ENCODE assay signal across 18 cellular contexts in genomic region chr6:24330137-24330732, GRCh38. TPM values are rescaled to one million over a fixed set of nuclear protein-coding genes. Genes with fewer than 3 reads are reported as not detected.
A peak's percentile ranks its signal among the peaks of the same experiment; 100 is the strongest.
DNase-seq lines count a peak whose midpoint lies in the region; ATAC-seq and TF ChIP-seq lines count a peak whose summit lies in the region.
"Had no signal": no experiment of that assay in that cellular context is flagged by ENCODE, and none has a peak within 500 bp of the region (broad histone marks: within the 10 kb centered on the region; RNA-seq: fewer than 3 reads in every experiment).

No MANE protein-coding gene starts in this region.

- peak; percentile 47 for ATAC-seq in body of pancreas
- ATAC-seq: stimulated activated naive B cell treated with anti-CD40 and anti-IgM and Interleukin-4, amounts not matched to agents 10 μg/mL and 1 μg/mL and 100 μg/mL, for 72 hours had no signal

- no peak for TF ChIP-seq EP300 in ovary (IDR thresholded peaks at IDR 0.05)

- no peak overlapping the region for H3K18ac ChIP-seq in mesenchymal stem cell (ENCODE audit: low read depth in 1 of 2, low read length in 2 of 2)

- no peak overlapping the region for H4K91ac ChIP-seq in mesenchymal stem cell (ENCODE audit: low read length)

- H3K4ac ChIP-seq in mesenchymal stem cell (ENCODE audit: low read depth in 1 of 2, low read length in 2 of 2): no peak overlapping the region

- H3K9me3 ChIP-seq in body of pancreas: no peaks in the 10 kb centered on the region
- H3K9me3 ChIP-seq in mesenchymal stem cell (ENCODE audit: control insufficient read depth, low read length): no peaks in the 10 kb centered on the region
- H3K9me3 ChIP-seq in CD8-positive, alpha-beta memory T cell (ENCODE audit: low read length): no peaks in the 10 kb centered on the region
- no peaks in the 10 kb centered on the region for H3K9me3 ChIP-seq in ovary

- H3K27ac Mint-ChIP-seq in CD8-positive, alpha-beta memory T cell: no peak overlapping the region
- H3K27ac Mint-ChIP-seq: stimulated activated naive B cell treated with anti-CD40 and anti-IgM and Interleukin-4, amounts not matched to agents 10 μg/mL and 1 μg/mL and 100 μg/mL, for 72 hours had no signal

- H3K4me1 ChIP-seq in body of pancreas (peaks cover 21% of the 10 kb centered on the region), mesenchymal stem cell (ENCODE audit: control insufficient read depth, insufficient read depth, low read depth, low read length) (peaks cover 3% of the 10 kb centered on the region), ovary (ENCODE audit: insufficient read depth) (no peaks in the 10 kb centered on the region)
- no peaks in the 10 kb centered on the region for H3K4me1 ChIP-seq in CD8-positive, alpha-beta memory T cell (ENCODE audit: insufficient read depth, low read length)

- intact Hi-C loops in body of pancreas (cut with DNase I): no loop called here
- intact Hi-C loops in ovary (cut with DNase I): no loop called here

- in situ Hi-C loops in Caki2 (cut with HindIII; ENCODE audit: low pct_unique_long_range_greater_than_20kb, low sequenced_read_pairs): no loop called here

- TF ChIP-seq POLR2A in body of pancreas (IDR thresholded peaks at IDR 0.05) (no peak), ovary (IDR thresholded peaks at IDR 0.05) (no peak)

- no peaks in the 10 kb centered on the region for H3K9me3 Mint-ChIP-seq in CD8-positive, alpha-beta memory T cell
- H3K9me3 Mint-ChIP-seq: stimulated activated naive B cell treated with anti-CD40 and anti-IgM and Interleukin-4, amounts not matched to agents 10 μg/mL and 1 μg/mL and 100 μg/mL, for 72 hours had no signal

- no peak overlapping the region for H3K4me3 Mint-ChIP-seq in CD8-positive, alpha-beta memory T cell
- H3K4me3 Mint-ChIP-seq: stimulated activated naive B cell treated with anti-CD40 and anti-IgM and Interleukin-4, amounts not matched to agents 10 μg/mL and 1 μg/mL and 100 μg/mL, for 72 hours had no signal

- CTCF ChIA-PET in CD8-positive, alpha-beta memory T cell (lab: Charles Lee): no interaction called here

- no peak overlapping the region for H2AFZ ChIP-seq in mesenchymal stem cell (ENCODE audit: low read depth, low read length)

- no peak overlapping the region for H4K8ac ChIP-seq in mesenchymal stem cell (ENCODE audit: low read length)

- H3K27me3 ChIP-seq in body of pancreas (no peaks in the 10 kb centered on the region), mesenchymal stem cell (ENCODE audit: control insufficient read depth in 1 of 2, insufficient read depth in 1 of 2, low read length in 2 of 2) (no peaks in the 10 kb centered on the region), ovary (no peaks in the 10 kb centered on the region)
- no peaks in the 10 kb centered on the region for H3K27me3 ChIP-seq in CD8-positive, alpha-beta memory T cell (ENCODE audit: insufficient read depth, low read length, poor library complexity, severe bottlenecking)

- H2BK15ac ChIP-seq in mesenchymal stem cell (ENCODE audit: low read depth, poor library complexity, severe bottlenecking): no peak overlapping the region

- H3K36me3 Mint-ChIP-seq in CD8-positive, alpha-beta memory T cell: no peaks in the 10 kb centered on the region
- H3K36me3 Mint-ChIP-seq: stimulated activated naive B cell treated with anti-CD40 and anti-IgM and Interleukin-4, amounts not matched to agents 10 μg/mL and 1 μg/mL and 100 μg/mL, for 72 hours had no signal

- H2BK12ac ChIP-seq in mesenchymal stem cell (ENCODE audit: low read length in 2 of 2): no peak overlapping the region

- no peaks in the 10 kb centered on the region for H3K4me1 Mint-ChIP-seq in CD8-positive, alpha-beta memory T cell
- H3K4me1 Mint-ChIP-seq: stimulated activated naive B cell treated with anti-CD40 and anti-IgM and Interleukin-4, amounts not matched to agents 10 μg/mL and 1 μg/mL and 100 μg/mL, for 72 hours had no signal

- POLR2A ChIA-PET in CD8-positive, alpha-beta memory T cell (lab: Charles Lee): no interaction called here

- no peak overlapping the region for H3K23ac ChIP-seq in mesenchymal stem cell (ENCODE audit: low read length in 2 of 2)

- no peak overlapping the region for H3K9ac ChIP-seq in mesenchymal stem cell (ENCODE audit: low read length)

- TF ChIP-seq CTCF in body of pancreas (IDR thresholded peaks at IDR 0.05) (no peak), ovary (IDR thresholded peaks at IDR 0.05) (no peak)

- peaks cover 6 to 38% of the 10 kb centered on the region in 2 donors for H3K27me3 Mint-ChIP-seq in CD8-positive, alpha-beta memory T cell

- no peak overlapping the region for H3K14ac ChIP-seq in mesenchymal stem cell (ENCODE audit: low read length in 2 of 2)

- no peak overlapping the region for H3K4me3 ChIP-seq in body of pancreas
- H3K4me3 ChIP-seq in mesenchymal stem cell (ENCODE audit: insufficient read depth in 1 of 2, low read depth in 1 of 2, low read length in 2 of 2): no peak overlapping the region
- H3K4me3 ChIP-seq in CD8-positive, alpha-beta memory T cell (ENCODE audit: low read length): no peak overlapping the region
- H3K4me3 ChIP-seq in ovary: no peak overlapping the region
- H3K4me3 ChIP-seq: skin epidermis had no signal

- no peaks in the 10 kb centered on the region for H3K36me3 ChIP-seq in body of pancreas (replicated peaks in 1 of 2; ENCODE audit: insufficient read depth in 1 of 2, low read depth in 2 of 2)
- no peaks in the 10 kb centered on the region for H3K36me3 ChIP-seq in mesenchymal stem cell (ENCODE audit: control insufficient read depth in 1 of 2, insufficient read depth in 2 of 2, low read depth in 1 of 2, low read length in 2 of 2)
- H3K36me3 ChIP-seq in CD8-positive, alpha-beta memory T cell (ENCODE audit: insufficient read depth, low read length): no peaks in the 10 kb centered on the region
- H3K36me3 ChIP-seq in ovary: no peaks in the 10 kb centered on the region
- H3K36me3 ChIP-seq: WERI-Rb-1 had no signal

- H3K4me2 ChIP-seq in mesenchymal stem cell (ENCODE audit: low read length, poor library complexity, severe bottlenecking): no peak overlapping the region

- 46 to 48% methylated on average over 4 of the region's 4 CpGs for WGBS in body of pancreas, 2 donors
- WGBS in mesenchymal stem cell: 58% methylated on average over 4 of the region's 4 CpGs
- WGBS in ovary, 3 donors: 40 to 46% (median 40%) methylated on average over 4 of the region's 4 CpGs

- peak overlapping the region; percentile 80 for H2BK5ac ChIP-seq in mesenchymal stem cell (ENCODE audit: low read depth, low read length, poor library complexity, severe bottlenecking)

- H2AK5ac ChIP-seq in mesenchymal stem cell (ENCODE audit: low read length, severe bottlenecking): peak overlapping the region; percentile 99

- peak overlapping the region in 1 of 4 donors; percentile 42 for H3K27ac ChIP-seq in body of pancreas
- H3K27ac ChIP-seq in mesenchymal stem cell (ENCODE audit: low read length, poor library complexity, severe bottlenecking): peak overlapping the region; percentile 91
- H3K27ac ChIP-seq in CD8-positive, alpha-beta memory T cell (ENCODE audit: low read depth, low read length): no peak overlapping the region
- H3K27ac ChIP-seq in ovary: no peak overlapping the region
- H3K27ac ChIP-seq: skin epidermis, WERI-Rb-1 had no signal

- H3K79me1 ChIP-seq in mesenchymal stem cell (replicated peaks; ENCODE audit: low read length, poor library complexity, severe bottlenecking): peaks cover 8% of the 10 kb centered on the region

- DNase-seq in Caki2 (ENCODE audit: low read depth): peak; percentile 47
- DNase-seq in NCI-H2227 treated with DMSO at 0.1 percent for 48 hours (lab: John Stamatoyannopoulos, UW): peak; percentile 72
- no peak for DNase-seq in body of pancreas
- peak; percentile 30 for DNase-seq in mesenchymal stem cell
- no peak for DNase-seq in GM19240 (ENCODE audit: insufficient read length, low spot score)
- no peak for DNase-seq in KG1 (lab: John Stamatoyannopoulos, UW)
- DNase-seq in CD8-positive, alpha-beta memory T cell: no peak
- DNase-seq in ovary: no peak
- DNase-seq: activated CD8-positive, alpha-beta memory T cell treated with anti-CD3 and anti-CD28 coated beads for 24 hours; activated effector memory CD4-positive, alpha-beta T cell treated with Interleukin-2 at 50 U/mL for 16 hours; DND-41; effector CD8-positive, alpha-beta T cell; foreskin melanocyte; NCI-H345; OCI-M1; stimulated activated naive B cell treated with anti-CD40 and anti-IgM and Interleukin-4, amounts not matched to agents 10 μg/mL and 1 μg/mL and 100 μg/mL, for 72 hours; WERI-Rb-1 had no signal

- no peak overlapping the region for H2BK120ac ChIP-seq in mesenchymal stem cell (ENCODE audit: low read depth, low read length)

RNA-seq across cellular contexts. Expression of gene DCDC2, which starts 27.6 kb away (rescaled TPM):
- total RNA-seq in Caki2 (2014; rRNA removed; shearing (Covaris generic); ENCODE audit: low replicate concordance): 4.7 and 5.4 TPM in 2 replicates
- 10 to 100 TPM; 20.8 to 37.4 TPM for total RNA-seq in body of pancreas
- polyA plus RNA-seq in mesenchymal stem cell (2013, experiment 1 of 2): 0.04 TPM
- polyA plus RNA-seq in mesenchymal stem cell (2013, experiment 2 of 2): 0.08 TPM
- not detected for total RNA-seq in CD8-positive, alpha-beta memory T cell
- polyA plus RNA-seq in CD8-positive, alpha-beta memory T cell: not detected
- total RNA-seq in ovary: 10 to 100 TPM in 1 of 7 donors, 1 to 10 TPM in 4, under 1 TPM in 1, not detected in 1; 0.20 to 12.4 (median 1.3) TPM
- polyA plus RNA-seq in ovary: under 1 TPM; 0.19 to 0.37 TPM

Comparison
In these comparisons a context has a peak if more than half of its experiments do, and no peak if none do; other contexts are left out.
1. DNase-seq: peak in Caki2 (single experiment), NCI-H2227 treated with DMSO at 0.1 percent for 48 hours (single experiment) and mesenchymal stem cell (single experiment); none in body of pancreas (0 of 4), GM19240 (single experiment), KG1 (single experiment), CD8-positive, alpha-beta memory T cell (0 of 5) and ovary (0 of 5).